Comparison of ENCODE assay signal across 25 cellular contexts in genomic region chr15:65641723-65642475, GRCh38. TPM values are rescaled to one million over a fixed set of nuclear protein-coding genes. Genes with fewer than 3 reads are reported as not detected.
A peak's percentile ranks its signal among the peaks of the same experiment; 100 is the strongest.
DNase-seq lines count a peak whose midpoint lies in the region; ATAC-seq, FAIRE-seq and TF ChIP-seq lines count a peak whose summit lies in the region.
"Had no signal": no experiment of that assay in that cellular context is flagged by ENCODE, and none has a peak within 500 bp of the region (broad histone marks: within the 10 kb centered on the region; RNA-seq: fewer than 3 reads in every experiment).

No MANE protein-coding gene starts in this region.

- H3K9ac ChIP-seq in keratinocyte (ENCODE audit: control insufficient read depth, extremely low read depth, insufficient read depth, low read length) = no peak overlapping the region

- no peak overlapping the region for H3K4me3 ChIP-seq in keratinocyte (ENCODE audit: control insufficient read depth in 2 of 3, extremely low read depth in 1 of 3, insufficient read depth in 2 of 3, low read depth in 1 of 3, low read length in 3 of 3)
- H3K4me3 ChIP-seq: dorsolateral prefrontal cortex, esophagus squamous epithelium, heart left ventricle, smooth muscle cell, thoracic aorta had no signal

- no peaks in the 10 kb centered on the region for H3K79me2 ChIP-seq in keratinocyte (ENCODE audit: control insufficient read depth, insufficient read depth, low read length)

- H3K9me3 ChIP-seq in T-helper 17 cell (ENCODE audit: control insufficient read depth, low read length, poor library complexity, severe bottlenecking) (no peaks in the 10 kb centered on the region), keratinocyte (ENCODE audit: control insufficient read depth, low read depth, low read length) (no peaks in the 10 kb centered on the region)
- H3K9me3 ChIP-seq: Caco-2, esophagus squamous epithelium, heart left ventricle, thoracic aorta had no signal

- no peak for TF ChIP-seq CTCF in keratinocyte (optimal IDR thresholded peaks at IDR 0.05 in 1 of 3, IDR thresholded peaks at IDR 0.05 in 1 of 3, conservative IDR thresholded peaks at IDR 0.05 in 1 of 3; ENCODE audit: extremely low read depth in 1 of 3, insufficient read depth in 2 of 3, low read length in 3 of 3)

- H3K27me3 ChIP-seq in keratinocyte (ENCODE audit: control insufficient read depth, extremely low read depth, insufficient read depth, low read length) = no peaks in the 10 kb centered on the region
- H3K27me3 ChIP-seq: dorsolateral prefrontal cortex, esophagus squamous epithelium, heart left ventricle had no signal

- H2AFZ ChIP-seq in keratinocyte (ENCODE audit: control insufficient read depth, low read length) = no peak overlapping the region

- no peak overlapping the region for H3K27ac ChIP-seq in keratinocyte (ENCODE audit: control insufficient read depth, insufficient read depth, low read length)
- H3K27ac ChIP-seq: heart left ventricle, thoracic aorta had no signal

- no peaks in the 10 kb centered on the region for H3K27me3 Mint-ChIP-seq in T-helper 17 cell
- H3K27me3 Mint-ChIP-seq: natural killer cell treated with Interleukin-12 subunit alpha and Interleukin-12 subunit beta and Interleukin-15 and Interleukin-18, amount 100 ng/mL, for 72 hours; progenitor cell of endocrine pancreas had no signal

- no peaks in the 10 kb centered on the region for H3K9me1 ChIP-seq in keratinocyte (ENCODE audit: control insufficient read depth, extremely low read depth, insufficient read depth, low read length)

- H3K4me2 ChIP-seq in keratinocyte (ENCODE audit: control insufficient read depth, extremely low read depth, insufficient read depth, low read depth, low read length) = peak overlapping the region; percentile 27
- H3K4me2 ChIP-seq: smooth muscle cell had no signal

- ATAC-seq in T-helper 17 cell = no peak
- ATAC-seq: natural killer cell treated with Interleukin-12 subunit alpha and Interleukin-12 subunit beta and Interleukin-15 and Interleukin-18, amount 100 ng/mL, for 72 hours had no signal

- DNase-seq in ELR (ENCODE audit: low read depth) (peak; percentile 5), NCI-H1694 (lab: John Stamatoyannopoulos, UW) (peak; percentile 66), T-helper 17 cell (no peak), keratinocyte (ENCODE audit: low read depth, low spot score) (no peak), SIG-M5 treated with dmso at 0.1 percent for 504 hours (lab: John Stamatoyannopoulos, UW; ENCODE audit: unreplicated experiment) (no peak), T1000 (lab: John Stamatoyannopoulos, UW) (no peak), NAMALWA (ENCODE audit: low spot score) (no peak), NCI-H510A (lab: John Stamatoyannopoulos, UW) (no peak)
- DNase-seq: activated CD4-positive, alpha-beta T cell treated with anti-CD3 and anti-CD28 coated beads, Interleukin-2, amount 50 U/mL, for 4 hours; Caco-2; esophagus squamous epithelium; heart left ventricle; immature natural killer cell; KBM-7; mammary epithelial cell; NCI-H1092 had no signal

- H3K36me3 ChIP-seq in keratinocyte (ENCODE audit: control insufficient read depth in 2 of 2, extremely low read depth in 1 of 2, insufficient read depth in 2 of 2, low read length in 2 of 2) = peaks cover 0 to 4% of the 10 kb centered on the region in 2 experiments
- H3K36me3 ChIP-seq: esophagus squamous epithelium, heart left ventricle, thoracic aorta had no signal

- peak overlapping the region; percentile 4 for H3K27ac Mint-ChIP-seq in T-helper 17 cell
- H3K27ac Mint-ChIP-seq: progenitor cell of endocrine pancreas had no signal

- no peak for FAIRE-seq in keratinocyte (lab: Jason Lieb, UNC)
- FAIRE-seq: bronchial epithelial cell, G401.6, GM12892, H1 had no signal

- dilution Hi-C loops in keratinocyte (cut with MboI; ENCODE audit: extremely low pct_ligation_motif_present, low sequenced_read_pairs) = no loop called here

- H3K4me1 ChIP-seq in keratinocyte (ENCODE audit: control insufficient read depth, extremely low read depth, insufficient read depth, low read length) = peaks cover 14% of the 10 kb centered on the region
- H3K4me1 ChIP-seq: Caco-2 had no signal

- no peaks in the 10 kb centered on the region for H3K36me3 Mint-ChIP-seq in T-helper 17 cell (ENCODE audit: low read depth)
- H3K36me3 Mint-ChIP-seq: immature natural killer cell; natural killer cell treated with Interleukin-12 subunit alpha and Interleukin-12 subunit beta and Interleukin-15 and Interleukin-18, amount 100 ng/mL, for 72 hours had no signal

- H3K4me1 Mint-ChIP-seq in T-helper 17 cell = peaks cover 22% of the 10 kb centered on the region

- H3K4me3 Mint-ChIP-seq in T-helper 17 cell = no peak overlapping the region
- H3K4me3 Mint-ChIP-seq: immature natural killer cell; natural killer cell treated with Interleukin-12 subunit alpha and Interleukin-12 subunit beta and Interleukin-15 and Interleukin-18, amount 100 ng/mL, for 72 hours had no signal

- H4K20me1 ChIP-seq in keratinocyte (ENCODE audit: control insufficient read depth, extremely low read depth, insufficient read depth, low read length) = no peaks in the 10 kb centered on the region

RNA-seq across cellular contexts. Expression of gene SLC24A1, which starts 20.2 kb away (rescaled TPM):
- total RNA-seq in T-helper 17 cell = 1 to 10 TPM; 4.0 to 5.9 TPM
- polyA plus RNA-seq in keratinocyte = 2.9 to 4.0 TPM (median 4.0 TPM) in 3 replicates
- 3.3 TPM for polyA plus RNA-seq in keratinocyte (2011; ENCODE audit: low read depth)
- 2.8 and 3.2 TPM in 2 replicates for polyA plus RNA-seq in keratinocyte (2011; cell fraction: cytosol; rRNA removed)
- polyA plus RNA-seq in keratinocyte (2011; cell fraction: nucleus; rRNA removed) = 7.8 and 8.2 TPM in 2 replicates
- polyA plus RNA-seq in keratinocyte (2012; ENCODE audit: low replicate concordance) = 3.7 and 5.3 TPM in 2 replicates
- 4.2 to 9.2 TPM (median 8.2 TPM) in 3 replicates for polyA minus RNA-seq in keratinocyte
- polyA minus RNA-seq in keratinocyte (2011; cell fraction: cytosol; rRNA and poly(A)+ RNA removed) = 2.3 TPM
- 5.6 and 6.7 TPM in 2 replicates for polyA minus RNA-seq in keratinocyte (2011; cell fraction: nucleus; rRNA and poly(A)+ RNA removed)

RNA-seq across cellular contexts. Expression of gene INTS14, which starts 31.0 kb away (rescaled TPM):
- 10 to 100 TPM; 19.2 to 23.7 TPM for total RNA-seq in T-helper 17 cell
- 40.4 to 51.0 TPM (median 47.6 TPM) in 3 replicates for polyA plus RNA-seq in keratinocyte
- 6.6 TPM for polyA plus RNA-seq in keratinocyte (2011; ENCODE audit: low read depth)
- polyA plus RNA-seq in keratinocyte (2011; cell fraction: cytosol; rRNA removed) = 29.2 and 49.2 TPM in 2 replicates
- 50.7 and 57.9 TPM in 2 replicates for polyA plus RNA-seq in keratinocyte (2011; cell fraction: nucleus; rRNA removed)
- 24.7 and 26.4 TPM in 2 replicates for polyA plus RNA-seq in keratinocyte (2012; ENCODE audit: low replicate concordance)
- polyA minus RNA-seq in keratinocyte = 24.0 to 54.3 TPM (median 43.4 TPM) in 3 replicates
- polyA minus RNA-seq in keratinocyte (2011; cell fraction: cytosol; rRNA and poly(A)+ RNA removed) = 43.9 TPM
- 29.5 and 45.3 TPM in 2 replicates for polyA minus RNA-seq in keratinocyte (2011; cell fraction: nucleus; rRNA and poly(A)+ RNA removed)

Comparison
In these comparisons a context has a peak if more than half of its experiments do, and no peak if none do; other contexts are left out.
1. DNase-seq: peak in ELR (single experiment) and NCI-H1694 (single experiment); none in T-helper 17 cell (0 of 3), keratinocyte (single experiment), SIG-M5 treated with dmso at 0.1 percent for 504 hours (single experiment), T1000 (single experiment), NAMALWA (single experiment) and NCI-H510A (single experiment).